1 cellular context compared by ENCODE assay signal in the genomic region with DNA sequence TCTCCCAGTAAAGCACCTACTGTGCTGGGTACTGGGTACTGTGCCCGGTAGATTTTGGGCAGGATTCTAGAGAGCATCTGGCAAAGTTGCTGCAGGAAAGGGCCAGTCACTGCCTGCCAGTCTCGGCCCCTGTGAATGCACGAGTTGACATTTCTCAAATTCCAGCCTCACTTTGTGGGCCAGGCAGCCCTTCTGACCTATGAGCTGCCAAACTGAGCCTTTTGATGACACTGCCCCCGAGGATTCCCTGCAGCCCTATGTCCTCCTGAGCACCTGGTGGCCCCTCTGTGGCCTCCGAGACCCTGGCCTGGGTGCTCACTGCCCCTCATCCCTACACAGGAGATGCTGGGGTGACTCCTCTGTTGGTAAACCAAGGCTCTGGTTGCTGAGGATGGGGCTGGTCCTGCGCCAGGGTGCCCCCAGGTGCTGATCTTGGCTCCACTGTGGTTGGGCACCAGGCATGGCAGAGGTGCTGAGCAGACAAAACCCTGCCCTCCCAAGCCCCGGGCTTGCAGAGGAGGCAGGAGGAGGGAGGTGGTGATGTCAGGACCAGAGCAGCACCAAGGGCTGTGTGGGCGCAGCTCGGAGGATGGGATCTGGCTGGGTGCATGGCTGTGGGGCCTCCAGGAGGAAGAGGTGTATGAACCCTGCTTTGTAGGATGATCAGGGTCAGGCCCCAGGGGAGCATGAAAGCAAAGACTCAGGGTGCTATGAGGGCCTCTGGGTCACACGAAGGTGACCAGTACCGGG.
TF ChIP-seq lines count a peak whose summit lies in the region.

No MANE protein-coding gene starts in this region.

TF ChIP-seq in IMR-90, 13 proteins besides CTCF, POLR2A, EP300 and RAD21:
- TF ChIP-seq, protein P1, sequence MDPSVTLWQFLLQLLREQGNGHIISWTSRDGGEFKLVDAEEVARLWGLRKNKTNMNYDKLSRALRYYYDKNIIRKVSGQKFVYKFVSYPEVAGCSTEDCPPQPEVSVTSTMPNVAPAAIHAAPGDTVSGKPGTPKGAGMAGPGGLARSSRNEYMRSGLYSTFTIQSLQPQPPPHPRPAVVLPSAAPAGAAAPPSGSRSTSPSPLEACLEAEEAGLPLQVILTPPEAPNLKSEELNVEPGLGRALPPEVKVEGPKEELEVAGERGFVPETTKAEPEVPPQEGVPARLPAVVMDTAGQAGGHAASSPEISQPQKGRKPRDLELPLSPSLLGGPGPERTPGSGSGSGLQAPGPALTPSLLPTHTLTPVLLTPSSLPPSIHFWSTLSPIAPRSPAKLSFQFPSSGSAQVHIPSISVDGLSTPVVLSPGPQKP (IDR thresholded peaks at IDR 0.05; ENCODE audit: borderline replicate concordance, low read depth, low read length) = no peak
- no peak for TF ChIP-seq SMC3 (IDR thresholded peaks at IDR 0.05; ENCODE audit: low read depth, low read length)
- no peak for TF ChIP-seq MAFK (IDR thresholded peaks at IDR 0.05; ENCODE audit: low read depth, low read length)
- no peak for TF ChIP-seq MAZ (IDR thresholded peaks at IDR 0.05; ENCODE audit: borderline replicate concordance, low read depth, low read length)
- TF ChIP-seq CHD1 (IDR thresholded peaks at IDR 0.05; ENCODE audit: low read depth, low read length) = no peak
- no peak for TF ChIP-seq MXI1 (IDR thresholded peaks at IDR 0.05; ENCODE audit: borderline replicate concordance, low read depth, low read length)
- TF ChIP-seq, protein P2, sequence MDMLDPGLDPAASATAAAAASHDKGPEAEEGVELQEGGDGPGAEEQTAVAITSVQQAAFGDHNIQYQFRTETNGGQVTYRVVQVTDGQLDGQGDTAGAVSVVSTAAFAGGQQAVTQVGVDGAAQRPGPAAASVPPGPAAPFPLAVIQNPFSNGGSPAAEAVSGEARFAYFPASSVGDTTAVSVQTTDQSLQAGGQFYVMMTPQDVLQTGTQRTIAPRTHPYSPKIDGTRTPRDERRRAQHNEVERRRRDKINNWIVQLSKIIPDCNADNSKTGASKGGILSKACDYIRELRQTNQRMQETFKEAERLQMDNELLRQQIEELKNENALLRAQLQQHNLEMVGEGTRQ (IDR thresholded peaks at IDR 0.05; ENCODE audit: low read depth, low read length) = no peak
- no peak for TF ChIP-seq BHLHE40 (IDR thresholded peaks at IDR 0.05; ENCODE audit: low read depth, low read length)
- TF ChIP-seq RFX5 (IDR thresholded peaks at IDR 0.05; ENCODE audit: low read depth, low read length) = no peak
- TF ChIP-seq CEBPB (IDR thresholded peaks at IDR 0.05; ENCODE audit: low read depth, low read length) = no peak
- TF ChIP-seq RCOR1 (IDR thresholded peaks at IDR 0.05; ENCODE audit: insufficient replicate concordance, low read length) = no peak
